34 cellular contexts compared by ENCODE assay signal in the genomic region with DNA sequence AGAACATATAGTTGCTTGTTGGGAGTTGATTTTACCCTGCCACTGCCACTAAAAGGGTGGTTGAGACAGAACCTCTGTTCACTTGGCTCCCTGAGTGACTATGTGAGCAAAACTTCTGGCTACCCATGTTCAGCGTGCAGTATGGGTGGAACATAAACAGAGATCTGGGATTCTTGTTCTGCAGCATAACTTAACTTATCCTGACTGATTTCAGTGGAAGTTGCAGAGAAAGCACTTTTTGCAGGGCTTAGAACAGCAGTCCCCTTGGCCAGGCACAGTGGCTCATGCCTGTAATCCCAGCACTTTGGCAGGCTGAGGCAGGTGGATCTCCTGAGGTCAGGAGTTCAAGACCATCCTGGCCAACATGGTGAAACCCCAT. TPM values are rescaled to one million over a fixed set of nuclear protein-coding genes. Genes with fewer than 3 reads are reported as not detected.
"Had no signal": no experiment of that assay in that cellular context is flagged by ENCODE, and none has a peak within 500 bp of the region (broad histone marks: within the 10 kb centered on the region; RNA-seq: fewer than 3 reads in every experiment).

No MANE protein-coding gene starts in this region.

- H3K4me2 ChIP-seq: neural progenitor cell, smooth muscle cell had no signal

- H3K9ac ChIP-seq: neural progenitor cell, parathyroid adenoma had no signal

- H3K27ac ChIP-seq: dorsolateral prefrontal cortex, esophagus muscularis mucosa, foreskin keratinocyte, gastroesophageal sphincter, heart right ventricle, left lung, neural progenitor cell, parathyroid adenoma, stomach, thyroid gland, vagina had no signal

- H3K4me3 Mint-ChIP-seq: mesothelial cell of epicardium; naive thymus-derived CD4-positive, alpha-beta T cell; nephron had no signal

- FAIRE-seq: islet of Langerhans had no signal

- H3K27me3 ChIP-seq: dorsolateral prefrontal cortex, esophagus muscularis mucosa, foreskin keratinocyte, gastroesophageal sphincter, heart right ventricle, left lung, neural progenitor cell, stomach, thyroid gland, vagina had no signal

- H3K4me3 ChIP-seq: dorsolateral prefrontal cortex, esophagus muscularis mucosa, gastroesophageal sphincter, heart right ventricle, left lung, mucosa of descending colon, neural progenitor cell, smooth muscle cell, stomach, thyroid gland, vagina had no signal

- H3K27ac Mint-ChIP-seq: mesothelial cell of epicardium; naive thymus-derived CD4-positive, alpha-beta T cell; nephron; neural progenitor cell; progenitor cell of endocrine pancreas had no signal

- DNase-seq: dorsolateral prefrontal cortex; effector CD4-positive, alpha-beta T cell; foreskin keratinocyte; hippocampal formation; left cardiac atrium; left lung; naive thymus-derived CD4-positive, alpha-beta T cell; stimulated activated CD4-positive, alpha-beta T cell treated with anti-CD3 and anti-CD28 coated beads, Interleukin-12 subunit alpha, Interleukin-12 subunit beta, amount 100 ng/mL, for 4 hours; stimulated activated CD4-positive, alpha-beta T cell treated with anti-CD3 and anti-CD28 coated beads, Interleukin-1b, Interleukin-23, amount 100 ng/mL, for 48 hours; stimulated activated CD4-positive, alpha-beta T cell treated with anti-CD3 and anti-CD28 coated beads, Interleukin-4, amount 100 ng/mL, for 1 hour; stimulated activated CD8-positive, alpha-beta memory T cell treated with anti-CD3 and anti-CD28 coated beads, Interleukin-4, amount 100 ng/mL, for 48 hours; stimulated activated naive CD4-positive, alpha-beta T cell; thyroid gland had no signal

- H3K27me3 Mint-ChIP-seq: naive thymus-derived CD4-positive, alpha-beta T cell; progenitor cell of endocrine pancreas had no signal

- H3K9me3 Mint-ChIP-seq: naive thymus-derived CD4-positive, alpha-beta T cell; neural progenitor cell had no signal

- ATAC-seq: foreskin keratinocyte; gastroesophageal sphincter; left cardiac atrium; naive thymus-derived CD4-positive, alpha-beta T cell; sciatic nerve had no signal

- H3K36me3 Mint-ChIP-seq: mesothelial cell of epicardium; naive thymus-derived CD4-positive, alpha-beta T cell; neural progenitor cell had no signal

- H3K4me1 ChIP-seq: foreskin keratinocyte, neural progenitor cell, stomach, thyroid gland, vagina had no signal

- H3K79me2 ChIP-seq: parathyroid adenoma had no signal

- H2AFZ ChIP-seq: neural progenitor cell, parathyroid adenoma had no signal

- H3K36me3 ChIP-seq: esophagus muscularis mucosa, gastroesophageal sphincter, heart right ventricle, left lung, neural progenitor cell, stomach, thyroid gland, vagina had no signal

- H3K9me3 ChIP-seq: esophagus muscularis mucosa, gastroesophageal sphincter, heart right ventricle, left lung, mucosa of descending colon, stomach, thyroid gland, vagina had no signal

RNA-seq across cellular contexts. Expression of gene CCL26, which starts 14.7 kb away (rescaled TPM):
- total RNA-seq: epithelial cell of proximal tubule; foreskin keratinocyte; kidney epithelial cell; lung microvascular endothelial cell; mesothelial cell of epicardium; naive thymus-derived CD4-positive, alpha-beta T cell; progenitor cell of endocrine pancreas; smooth muscle cell; stomach; temporal lobe; thyroid gland; vagina had no signal
- polyA plus RNA-seq: foreskin keratinocyte; naive thymus-derived CD4-positive, alpha-beta T cell had no signal

RNA-seq across cellular contexts. Expression of gene CCL24, which starts 56.3 kb away (rescaled TPM):
- total RNA-seq: dorsolateral prefrontal cortex; epithelial cell of proximal tubule; fibroblast of lung; foreskin keratinocyte; kidney epithelial cell; lung microvascular endothelial cell; mesothelial cell of epicardium; naive thymus-derived CD4-positive, alpha-beta T cell; osteoblast; progenitor cell of endocrine pancreas; smooth muscle cell; temporal lobe; thyroid gland; ureter; vagina had no signal
- polyA plus RNA-seq: fibroblast of lung; foreskin keratinocyte; naive thymus-derived CD4-positive, alpha-beta T cell; smooth muscle cell had no signal
